26 cellular contexts compared by ENCODE assay signal in the genomic region with DNA sequence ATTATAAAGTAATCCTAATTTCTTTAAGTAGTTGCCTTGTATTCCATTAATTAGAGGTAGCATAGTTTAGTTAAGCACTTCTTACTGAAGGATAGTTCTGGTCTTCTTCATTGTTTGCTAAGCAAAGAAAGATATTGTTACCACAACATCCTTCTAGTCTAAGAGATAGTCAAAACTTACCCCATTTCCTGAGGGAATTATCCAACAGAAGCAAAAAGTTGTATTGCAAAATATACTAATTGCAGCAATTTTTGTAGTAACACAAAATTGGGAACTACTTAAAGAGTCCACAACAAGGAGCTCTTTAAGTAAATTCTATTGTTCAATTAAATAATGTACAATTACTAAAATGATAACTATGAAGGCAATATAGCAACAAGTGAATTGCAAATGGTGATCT.
"Had no signal": no experiment of that assay in that cellular context is flagged by ENCODE, and none has a peak within 500 bp of the region (broad histone marks: within the 10 kb centered on the region; RNA-seq: fewer than 3 reads in every experiment).

No MANE protein-coding gene starts in this region.

- H3K27me3 ChIP-seq: brain microvascular endothelial cell, dorsolateral prefrontal cortex, gastrocnemius medialis, right lobe of liver, stomach, tibial artery had no signal

- H3K4me3 Mint-ChIP-seq: activated naive CD4-positive, alpha-beta T cell treated with anti-CD3 and anti-CD28 coated beads, Interleukin-2, amount 10 ng/mL, durations not matched to agents 7 days and 5 days; activated naive CD8-positive, alpha-beta T cell treated with anti-CD3 and anti-CD28 coated beads, Interleukin-2, amount 10 ng/mL, durations not matched to agents 7 days and 5 days; activated T-helper 1 cell treated with anti-CD3 and anti-CD28 coated beads, Interleukin-12 subunit alpha, Interleukin-12 subunit beta, Interleukin-2, Interleukin-4 antibody, amounts not matched to agents 30 ng/mL and 10 ng/mL and 1 ng/mL, durations not matched to agents 14 hours and 24 hours and 36 hours; nephron; stimulated activated memory B cell treated with anti-CD40 and anti-IgM and Interleukin-4, amounts not matched to agents 10 μg/mL and 1 μg/mL and 100 μg/mL, for 72 hours had no signal

- H3K9me3 Mint-ChIP-seq: activated naive CD4-positive, alpha-beta T cell treated with anti-CD3 and anti-CD28 coated beads, Interleukin-2, amount 10 ng/mL, durations not matched to agents 7 days and 5 days; activated naive CD8-positive, alpha-beta T cell treated with anti-CD3 and anti-CD28 coated beads, Interleukin-2, amount 10 ng/mL, durations not matched to agents 7 days and 5 days; activated T-helper 1 cell treated with anti-CD3 and anti-CD28 coated beads, Interleukin-12 subunit alpha, Interleukin-12 subunit beta, Interleukin-2, Interleukin-4 antibody, amounts not matched to agents 30 ng/mL and 10 ng/mL and 1 ng/mL, durations not matched to agents 14 hours and 24 hours and 36 hours; nephron; stimulated activated memory B cell treated with anti-CD40 and anti-IgM and Interleukin-4, amounts not matched to agents 10 μg/mL and 1 μg/mL and 100 μg/mL, for 72 hours had no signal

- H3K36me3 Mint-ChIP-seq: activated naive CD4-positive, alpha-beta T cell treated with anti-CD3 and anti-CD28 coated beads, Interleukin-2, amount 10 ng/mL, durations not matched to agents 7 days and 5 days; activated naive CD8-positive, alpha-beta T cell treated with anti-CD3 and anti-CD28 coated beads, Interleukin-2, amount 10 ng/mL, durations not matched to agents 7 days and 5 days; stimulated activated memory B cell treated with anti-CD40 and anti-IgM and Interleukin-4, amounts not matched to agents 10 μg/mL and 1 μg/mL and 100 μg/mL, for 72 hours had no signal

- DNase-seq: activated CD4-positive, alpha-beta T cell treated with anti-CD3 and anti-CD28 coated beads for 48 hours; activated CD4-positive, alpha-beta T cell treated with anti-CD3 and anti-CD28 coated beads, Interleukin-2, amount 50 U/mL, for 48 hours; activated CD8-positive, alpha-beta memory T cell treated with anti-CD3 and anti-CD28 coated beads for 24 hours; activated effector memory CD4-positive, alpha-beta T cell treated with anti-CD3 and anti-CD28 coated beads, Interleukin-2, amount 50 U/mL, for 16 hours; activated naive CD4-positive, alpha-beta T cell treated with anti-CD3 and anti-CD28 coated beads, Interleukin-2, amount 10 ng/mL, durations not matched to agents 7 days and 5 days; activated naive CD8-positive, alpha-beta T cell treated with anti-CD3 and anti-CD28 coated beads, Interleukin-2, amount 10 ng/mL, durations not matched to agents 7 days and 5 days; activated T-cell treated with anti-CD3 and anti-CD28 coated beads, Interleukin-2, amount 50 U/mL, for 1 hour; amniotic stem cell; brain microvascular endothelial cell; dorsolateral prefrontal cortex; effector memory CD4-positive, alpha-beta T cell; erythroblast; gastrocnemius medialis; glutamatergic neuron; left ventricle myocardium inferior; right lobe of liver; stimulated activated CD4-positive, alpha-beta T cell treated with anti-CD3 and anti-CD28 coated beads, Interleukin-12 subunit alpha, Interleukin-12 subunit beta, amount 100 ng/mL, for 4 hours; stimulated activated CD4-positive, alpha-beta T cell treated with anti-CD3 and anti-CD28 coated beads, Interleukin-4, amount 100 ng/mL, for 4 hours; stimulated activated CD8-positive, alpha-beta memory T cell treated with anti-CD3 and anti-CD28 coated beads, Interleukin-4, amount 100 ng/mL, for 48 hours; stomach; tibial artery had no signal

- H3K4me3 ChIP-seq: coronary artery, dorsolateral prefrontal cortex, gastrocnemius medialis, left ventricle myocardium inferior, right lobe of liver, stomach, tibial artery had no signal

- H3K9me3 ChIP-seq: gastrocnemius medialis, left ventricle myocardium inferior, right lobe of liver, stomach, tibial artery had no signal

- H3K4me1 ChIP-seq: gastrocnemius medialis had no signal

- H3K36me3 ChIP-seq: brain microvascular endothelial cell, gastrocnemius medialis, left ventricle myocardium inferior, right lobe of liver, stomach, tibial artery had no signal

- H3K4me1 Mint-ChIP-seq: nephron had no signal

- H3K27ac Mint-ChIP-seq: activated naive CD4-positive, alpha-beta T cell treated with anti-CD3 and anti-CD28 coated beads, Interleukin-2, amount 10 ng/mL, durations not matched to agents 7 days and 5 days; activated naive CD8-positive, alpha-beta T cell treated with anti-CD3 and anti-CD28 coated beads, Interleukin-2, amount 10 ng/mL, durations not matched to agents 7 days and 5 days; activated T-helper 1 cell treated with anti-CD3 and anti-CD28 coated beads, Interleukin-12 subunit alpha, Interleukin-12 subunit beta, Interleukin-2, Interleukin-4 antibody, amounts not matched to agents 30 ng/mL and 10 ng/mL and 1 ng/mL, durations not matched to agents 14 hours and 24 hours and 36 hours; nephron; stimulated activated memory B cell treated with anti-CD40 and anti-IgM and Interleukin-4, amounts not matched to agents 10 μg/mL and 1 μg/mL and 100 μg/mL, for 72 hours had no signal

- H3K27me3 Mint-ChIP-seq: activated naive CD4-positive, alpha-beta T cell treated with anti-CD3 and anti-CD28 coated beads, Interleukin-2, amount 10 ng/mL, durations not matched to agents 7 days and 5 days; activated naive CD8-positive, alpha-beta T cell treated with anti-CD3 and anti-CD28 coated beads, Interleukin-2, amount 10 ng/mL, durations not matched to agents 7 days and 5 days; stimulated activated memory B cell treated with anti-CD40 and anti-IgM and Interleukin-4, amounts not matched to agents 10 μg/mL and 1 μg/mL and 100 μg/mL, for 72 hours had no signal

- H3K27ac ChIP-seq: brain microvascular endothelial cell, coronary artery, dorsolateral prefrontal cortex, gastrocnemius medialis, left ventricle myocardium inferior, tibial artery, VCaP had no signal
